Comparison of ENCODE assay signal across 17 cellular contexts in the genomic region with DNA sequence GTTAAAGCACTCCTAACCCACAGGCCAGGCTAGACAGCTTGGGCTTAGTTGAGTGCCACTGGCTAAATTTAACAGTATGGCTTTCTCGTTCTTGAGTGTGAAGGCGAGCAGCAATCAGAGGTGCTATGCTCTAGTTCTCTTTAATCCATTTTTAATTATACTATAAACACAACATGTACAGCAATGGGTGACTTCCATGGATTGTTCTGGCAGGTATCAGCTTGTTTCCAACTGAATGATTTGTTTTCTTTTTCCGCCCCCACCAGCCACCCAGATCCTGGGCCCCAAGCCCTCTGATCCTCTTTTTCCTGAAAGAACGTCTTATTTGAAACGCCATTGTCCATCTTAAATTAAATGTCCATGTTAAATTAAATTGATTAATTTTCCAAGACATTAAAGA.
A peak's percentile ranks its signal among the peaks of the same experiment; 100 is the strongest.
DNase-seq lines count a peak whose midpoint lies in the region; ATAC-seq and TF ChIP-seq lines count a peak whose summit lies in the region.
"Had no signal": no experiment of that assay in that cellular context is flagged by ENCODE, and none has a peak within 500 bp of the region (broad histone marks: within the 10 kb centered on the region; RNA-seq: fewer than 3 reads in every experiment).

No MANE protein-coding gene starts in this region.

- ATAC-seq in esophagus mucosa (peak; percentile 10), upper lobe of left lung (ENCODE audit: low FRiP score in 2 of 2) (no peak)
- ATAC-seq: Right ventricle myocardium inferior had no signal

- CTCF ChIA-PET in Calu3 (lab: Charles Lee) = no interaction called here

- BruUV-seq in Calu3 (replicated peaks; lab: Mats Ljungman, UMichigan) = no TSS peak

- no peak overlapping the region for H3K4me2 ChIP-seq in mesenchymal stem cell (ENCODE audit: low read length, poor library complexity, severe bottlenecking)
- H3K4me2 ChIP-seq: BLaER1 had no signal

- no peaks in the 10 kb centered on the region for H3K9me3 Mint-ChIP-seq in Calu3 (ENCODE audit: low read depth, unreplicated experiment)
- no peaks in the 10 kb centered on the region for H3K9me3 Mint-ChIP-seq in progenitor cell of endocrine pancreas (ENCODE audit: low read depth)

- H3K23ac ChIP-seq in mesenchymal stem cell (ENCODE audit: low read length in 2 of 2) = no peak overlapping the region

- H2AFZ ChIP-seq in mesenchymal stem cell (ENCODE audit: low read depth, low read length) = no peak overlapping the region

- H3K4me1 ChIP-seq in upper lobe of left lung = no peaks in the 10 kb centered on the region
- no peaks in the 10 kb centered on the region for H3K4me1 ChIP-seq in mesenchymal stem cell (ENCODE audit: control insufficient read depth, insufficient read depth, low read depth, low read length)
- no peaks in the 10 kb centered on the region for H3K4me1 ChIP-seq in suprapubic skin
- H3K4me1 ChIP-seq: BLaER1 had no signal

- no peak overlapping the region for H2AK5ac ChIP-seq in mesenchymal stem cell (ENCODE audit: low read length, severe bottlenecking)

- no peak overlapping the region for H3K14ac ChIP-seq in mesenchymal stem cell (ENCODE audit: low read length in 2 of 2)

- no peak for TF ChIP-seq POLR2A in upper lobe of left lung (IDR thresholded peaks at IDR 0.05)
- no peak for TF ChIP-seq POLR2A in suprapubic skin (IDR thresholded peaks at IDR 0.05)

- no peak overlapping the region for H2BK15ac ChIP-seq in mesenchymal stem cell (ENCODE audit: low read depth, poor library complexity, severe bottlenecking)

- no peak overlapping the region for H3K18ac ChIP-seq in mesenchymal stem cell (ENCODE audit: low read depth in 1 of 2, low read length in 2 of 2)

- no peaks in the 10 kb centered on the region for H3K9me3 ChIP-seq in SK-N-MC (ENCODE audit: low read depth, low read length)
- no peaks in the 10 kb centered on the region for H3K9me3 ChIP-seq in upper lobe of left lung
- no peaks in the 10 kb centered on the region for H3K9me3 ChIP-seq in mesenchymal stem cell (ENCODE audit: control insufficient read depth, low read length)
- no peaks in the 10 kb centered on the region for H3K9me3 ChIP-seq in suprapubic skin
- H3K9me3 ChIP-seq: BLaER1 had no signal

- H3K9ac ChIP-seq in SK-N-MC (ENCODE audit: insufficient read length) (no peak overlapping the region), mesenchymal stem cell (ENCODE audit: low read length) (no peak overlapping the region)
- H3K9ac ChIP-seq: BLaER1 had no signal

- peaks cover 17% of the 10 kb centered on the region for H3K36me3 Mint-ChIP-seq in Calu3 (ENCODE audit: insufficient read depth, unreplicated experiment)
- no peaks in the 10 kb centered on the region for H3K36me3 Mint-ChIP-seq in progenitor cell of endocrine pancreas (ENCODE audit: insufficient read depth)

- H3K4me1 Mint-ChIP-seq in Calu3 (ENCODE audit: low read depth, unreplicated experiment) (peaks cover 59% of the 10 kb centered on the region), progenitor cell of endocrine pancreas (ENCODE audit: low read depth) (peaks cover 27% of the 10 kb centered on the region)

- H3K27ac ChIP-seq in SK-N-MC (peak overlapping the region; percentile 99), upper lobe of left lung (no peak overlapping the region), mesenchymal stem cell (ENCODE audit: low read length, poor library complexity, severe bottlenecking) (no peak overlapping the region), suprapubic skin (no peak overlapping the region)
- H3K27ac ChIP-seq: BLaER1 had no signal

- no peak overlapping the region for H3K4me3 ChIP-seq in SK-N-MC
- H3K4me3 ChIP-seq in upper lobe of left lung = no peak overlapping the region
- H3K4me3 ChIP-seq in mesenchymal stem cell (ENCODE audit: insufficient read depth in 1 of 2, low read depth in 1 of 2, low read length in 2 of 2) = no peak overlapping the region
- no peak overlapping the region for H3K4me3 ChIP-seq in suprapubic skin
- H3K4me3 ChIP-seq: BLaER1 had no signal

- no peaks in the 10 kb centered on the region for H3K79me1 ChIP-seq in mesenchymal stem cell (replicated peaks; ENCODE audit: low read length, poor library complexity, severe bottlenecking)

- no peak overlapping the region for H2BK12ac ChIP-seq in mesenchymal stem cell (ENCODE audit: low read length in 2 of 2)

- H2BK5ac ChIP-seq in mesenchymal stem cell (ENCODE audit: low read depth, low read length, poor library complexity, severe bottlenecking) = no peak overlapping the region

- H3K27ac Mint-ChIP-seq in Calu3 (ENCODE audit: unreplicated experiment) = peak overlapping the region; percentile 98
- peak overlapping the region; percentile 79 for H3K27ac Mint-ChIP-seq in progenitor cell of endocrine pancreas
- H3K27ac Mint-ChIP-seq: H9 had no signal

- TF ChIP-seq EP300 in upper lobe of left lung (IDR thresholded peaks at IDR 0.05) (no peak), suprapubic skin (IDR thresholded peaks at IDR 0.05) (no peak)

- H2BK120ac ChIP-seq in mesenchymal stem cell (ENCODE audit: low read depth, low read length) = no peak overlapping the region

- DNase-seq in Calu3 (no peak), SK-N-MC (ENCODE audit: low read depth, low spot score) (no peak), progenitor cell of endocrine pancreas (ENCODE audit: low spot score, unreplicated experiment) (no peak), upper lobe of left lung (no peak), mesenchymal stem cell (no peak), suprapubic skin (ENCODE audit: low spot score in 2 of 2) (no peak)
- DNase-seq in stimulated activated naive CD4-positive, alpha-beta T cell (lab: John Stamatoyannopoulos, UW) = no peak
- DNase-seq: H9; MV-4-11; NCI-H1417 treated with DMSO at 0.1 percent for 48 hours; NCI-H2081; NCI-H2227 treated with DMSO at 0.1 percent for 48 hours; NCI-H524 treated with DMSO at 0.1 percent for 48 hours; NK-92 treated with Interleukin-12 subunit alpha and Interleukin-12 subunit beta, amount 100 ng/mL, for 24 hours had no signal

- TF ChIP-seq CTCF in Calu3 (IDR thresholded peaks at IDR 0.05; ENCODE audit: unreplicated experiment) = no peak
- TF ChIP-seq CTCF in progenitor cell of endocrine pancreas (IDR thresholded peaks at IDR 0.05; ENCODE audit: unreplicated experiment) = no peak
- TF ChIP-seq CTCF in upper lobe of left lung (IDR thresholded peaks at IDR 0.05) = no peak
- no peak for TF ChIP-seq CTCF in suprapubic skin (IDR thresholded peaks at IDR 0.05)

- no peak overlapping the region for H3K4me3 Mint-ChIP-seq in Calu3 (ENCODE audit: low read depth, unreplicated experiment)
- no peak overlapping the region for H3K4me3 Mint-ChIP-seq in progenitor cell of endocrine pancreas (ENCODE audit: low read depth)
- H3K4me3 Mint-ChIP-seq: H9 had no signal

- intact Hi-C loops in Calu3 (cut with micrococcal nuclease; ENCODE audit: unreplicated experiment) = loop anchor here (1.0 kb wide), 1 partner anchor 8 kb away; no protein-coding TSS in a partner anchor

- H3K4ac ChIP-seq in mesenchymal stem cell (ENCODE audit: low read depth in 1 of 2, low read length in 2 of 2) = no peak overlapping the region

- H3K36me3 ChIP-seq in SK-N-MC (ENCODE audit: insufficient read depth, low read length) = no peaks in the 10 kb centered on the region
- no peaks in the 10 kb centered on the region for H3K36me3 ChIP-seq in upper lobe of left lung
- H3K36me3 ChIP-seq in mesenchymal stem cell (ENCODE audit: control insufficient read depth in 1 of 2, insufficient read depth in 2 of 2, low read depth in 1 of 2, low read length in 2 of 2) = no peaks in the 10 kb centered on the region
- no peaks in the 10 kb centered on the region for H3K36me3 ChIP-seq in suprapubic skin
- H3K36me3 ChIP-seq: BLaER1 had no signal

- no peak overlapping the region for H4K8ac ChIP-seq in mesenchymal stem cell (ENCODE audit: low read length)

- no peak overlapping the region for H4K91ac ChIP-seq in mesenchymal stem cell (ENCODE audit: low read length)

- 84 to 85% methylated on average over 5 of the region's 5 CpGs for WGBS in upper lobe of left lung, 2 donors
- no CpG with 5 or more reads among the region's 5 CpGs for WGBS in mesenchymal stem cell
- 68% methylated on average over 5 of the region's 5 CpGs for WGBS in suprapubic skin

- H3K27me3 ChIP-seq in upper lobe of left lung (no peaks in the 10 kb centered on the region), mesenchymal stem cell (ENCODE audit: control insufficient read depth in 1 of 2, insufficient read depth in 1 of 2, low read length in 2 of 2) (no peaks in the 10 kb centered on the region), suprapubic skin (no peaks in the 10 kb centered on the region)
- H3K27me3 ChIP-seq: BLaER1 had no signal

- H3K27me3 Mint-ChIP-seq in Calu3 (ENCODE audit: unreplicated experiment) (no peaks in the 10 kb centered on the region), progenitor cell of endocrine pancreas (no peaks in the 10 kb centered on the region)
